Comparison of ENCODE assay signal across 11 cellular contexts in the genomic region with DNA sequence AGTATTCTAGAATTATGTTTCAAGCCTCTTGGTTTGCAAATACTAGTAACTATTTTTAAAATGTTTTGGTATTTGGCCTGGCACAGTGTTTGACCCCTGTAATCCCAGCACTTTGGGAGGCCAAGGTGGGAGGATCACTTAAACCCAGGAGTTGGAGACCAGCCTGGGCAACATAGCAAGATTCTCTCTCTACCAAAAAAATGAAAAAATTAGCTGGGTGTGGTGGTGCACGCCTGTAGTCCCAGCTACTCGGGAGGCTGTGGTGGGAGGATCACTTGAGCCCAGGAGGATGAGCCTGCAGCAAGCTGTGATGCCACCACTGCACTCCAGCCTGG. TPM values are rescaled to one million over a fixed set of nuclear protein-coding genes. Genes with fewer than 3 reads are reported as not detected.
"Had no signal": no experiment of that assay in that cellular context is flagged by ENCODE, and none has a peak within 500 bp of the region (broad histone marks: within the 10 kb centered on the region; RNA-seq: fewer than 3 reads in every experiment).

No MANE protein-coding gene starts in this region.

RNA-seq across cellular contexts. Expression of a gene that starts 0.8 kb away (rescaled TPM):
- total RNA-seq: activated CD4-positive, alpha-beta memory T cell treated with anti-CD3 and anti-CD28 coated beads, Interleukin-2, amount 10 ng/mL, durations not matched to agents 7 days and 5 days; activated CD4-positive, alpha-beta T cell treated with anti-CD3 and anti-CD28 coated beads, Interleukin-2, amount 10 ng/mL, durations not matched to agents 7 days and 5 days; activated naive CD4-positive, alpha-beta T cell treated with anti-CD3 and anti-CD28 coated beads, Interleukin-2, amount 50 U/mL, for 72 hours; astrocyte; bronchial epithelial cell; chondrocyte; dermis microvascular lymphatic vessel endothelial cell; epithelial cell of proximal tubule; esophagus mucosa; frontal cortex; WTC11 had no signal
